In genomic region chr19:5827891-5828660, GRCh38 we compare ENCODE assay signal across 8 cellular contexts. TPM values are rescaled to one million over a fixed set of nuclear protein-coding genes. Genes with fewer than 3 reads are reported as not detected.
A peak's percentile ranks its signal among the peaks of the same experiment; 100 is the strongest.
DNase-seq lines count a peak whose midpoint lies in the region; TF ChIP-seq lines count a peak whose summit lies in the region.

No MANE protein-coding gene starts in this region.

- H3K4me1 ChIP-seq in esophagus muscularis mucosa = peaks cover 21 to 45% (median 36%) of the 10 kb centered on the region in 4 donors
- peaks cover 24% of the 10 kb centered on the region for H3K4me1 ChIP-seq in muscle layer of colon (ENCODE audit: insufficient read depth, low read length)

- H3K4me3 ChIP-seq in esophagus muscularis mucosa (peak overlapping the region; percentile 52 to 68 (median 54)), muscle layer of colon (ENCODE audit: low read depth in 1 of 2, low read length in 2 of 2) (peak overlapping the region; percentile 33 to 54)

- no peaks in the 10 kb centered on the region for H3K36me3 ChIP-seq in esophagus muscularis mucosa
- no peaks in the 10 kb centered on the region for H3K36me3 ChIP-seq in muscle layer of colon (ENCODE audit: insufficient read depth, low read length)

- 2% methylated on average over 16 of the region's 91 CpGs for WGBS in esophagus muscularis mucosa

- TF ChIP-seq CTCF in GM20000 (IDR thresholded peaks at IDR 0.05; ENCODE audit: extremely low read depth, missing control alignments) (no peak), esophagus muscularis mucosa (IDR thresholded peaks at IDR 0.05) (peak in 1 of 3 experiments; percentile 4)

- intact Hi-C loops in esophagus muscularis mucosa (cut with DNase I) = loop anchor here (5.0 kb wide), 1 partner anchor 64 kb away; no protein-coding TSS in a partner anchor

- H3K9ac ChIP-seq in muscle layer of colon (ENCODE audit: low read length) = peak overlapping the region; percentile 55

- peak overlapping the region; percentile 89 to 95 (median 91) for H3K27ac ChIP-seq in esophagus muscularis mucosa (replicated peaks in 1 of 4)
- H3K27ac ChIP-seq in muscle layer of colon (ENCODE audit: low read depth, low read length) = peak overlapping the region; percentile 91

- no peak for TF ChIP-seq EP300 in esophagus muscularis mucosa (IDR thresholded peaks at IDR 0.05)

- peak; percentile 69 for TF ChIP-seq POLR2A in esophagus muscularis mucosa (IDR thresholded peaks at IDR 0.05; ENCODE audit: low read depth)

- H3K27me3 ChIP-seq in esophagus muscularis mucosa = peaks cover 0 to 39% (median 1%) of the 10 kb centered on the region in 4 donors
- H3K27me3 ChIP-seq in muscle layer of colon (ENCODE audit: control insufficient read depth in 1 of 2, insufficient read depth in 2 of 2, low read length in 2 of 2) = peaks cover 0 to 9% of the 10 kb centered on the region in 2 donors

- no peaks in the 10 kb centered on the region for H3K9me3 ChIP-seq in esophagus muscularis mucosa
- no peaks in the 10 kb centered on the region for H3K9me3 ChIP-seq in muscle layer of colon (ENCODE audit: low read length)

- peak; percentile 99 for DNase-seq in COLO668 (lab: John Stamatoyannopoulos, UW; ENCODE audit: unreplicated experiment)
- DNase-seq in GM20000 (ENCODE audit: low spot score) = peak; percentile 99
- peak; percentile 94 for DNase-seq in HPDE6-E6E7 (ENCODE audit: extremely low spot score)
- DNase-seq in NOMO-1 treated with dmso at 0.1 percent for 144 hours (lab: John Stamatoyannopoulos, UW; ENCODE audit: unreplicated experiment) = peak; percentile 92
- peak; percentile 95 for DNase-seq in activated T-cell treated with anti-CD3 and anti-CD28 coated beads for 24 hours (ENCODE audit: low read depth)
- peak; percentile 98 for DNase-seq in esophagus muscularis mucosa (ENCODE audit: extremely low spot score)
- peak; percentile 96 for DNase-seq in stimulated activated CD8-positive, alpha-beta memory T cell treated with anti-CD3 and anti-CD28 coated beads, Interleukin-4, amount 100 ng/mL, for 24 hours (ENCODE audit: low read depth)

RNA-seq across cellular contexts. Expression of gene FUT6, which starts 11.4 kb away (rescaled TPM):
- under 1 TPM in 1 of 4 donors, not detected in 3; 0.17 TPM for total RNA-seq in esophagus muscularis mucosa

RNA-seq across cellular contexts. Expression of gene FUT3, which starts 23.2 kb away (rescaled TPM):
- under 1 TPM in 1 of 4 donors, not detected in 3; 0.57 TPM for total RNA-seq in esophagus muscularis mucosa

RNA-seq across cellular contexts. Expression of gene NRTN, which starts 23.2 kb away (rescaled TPM):
- 10 to 100 TPM; 12.9 to 53.0 (median 29.5) TPM for total RNA-seq in esophagus muscularis mucosa

RNA-seq across cellular contexts. Expression of gene DUS3L, which starts 37.1 kb away (rescaled TPM):
- 10 to 100 TPM; 20.3 to 34.1 (median 27.3) TPM for total RNA-seq in esophagus muscularis mucosa

RNA-seq across cellular contexts. Expression of gene FUT5, which starts 42.3 kb away (rescaled TPM):
- not detected for total RNA-seq in esophagus muscularis mucosa

Comparison
In these comparisons a context has a peak if more than half of its experiments do, and no peak if none do; other contexts are left out.
1. Peak in every context shown above with its lines: DNase-seq, H3K4me3 ChIP-seq and H3K27ac ChIP-seq.